In the genomic region with DNA sequence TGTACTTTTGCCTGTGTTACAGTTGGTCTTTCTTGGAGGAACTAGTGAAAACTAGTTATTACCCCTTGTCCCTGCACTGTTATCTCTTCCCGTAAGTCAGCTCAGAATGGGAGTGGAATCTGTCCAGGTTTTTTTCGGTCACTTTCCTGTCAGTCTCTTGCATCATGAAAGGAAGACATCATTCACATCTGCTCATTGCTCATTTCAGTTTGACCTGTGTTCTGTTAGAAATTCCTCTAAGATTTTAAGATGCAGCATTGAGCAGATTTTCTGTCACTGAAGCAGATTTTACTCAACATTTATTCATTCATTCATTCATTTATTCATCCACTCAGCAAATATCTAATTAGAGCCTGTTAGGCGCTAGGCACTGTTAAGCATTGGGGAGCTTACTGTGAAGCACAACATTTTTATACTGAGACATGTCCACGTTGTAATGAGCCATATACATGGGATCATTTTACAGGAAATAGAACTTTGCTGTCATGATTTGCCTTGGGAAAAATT, we compare ENCODE assay signal across 12 cellular contexts. TPM values are rescaled to one million over a fixed set of nuclear protein-coding genes. Genes with fewer than 3 reads are reported as not detected.
A peak's percentile ranks its signal among the peaks of the same experiment; 100 is the strongest.
DNase-seq lines count a peak whose midpoint lies in the region; ATAC-seq, FAIRE-seq and TF ChIP-seq lines count a peak whose summit lies in the region.
"Had no signal": no experiment of that assay in that cellular context is flagged by ENCODE, and none has a peak within 500 bp of the region (broad histone marks: within the 10 kb centered on the region; RNA-seq: fewer than 3 reads in every experiment).

No MANE protein-coding gene starts in this region.

- no peak for TF ChIP-seq RAD21 in A549 (conservative IDR thresholded peaks at IDR 0.05 in 1 of 2, IDR thresholded peaks at IDR 0.05 in 1 of 2)

- POLR2A ChIA-PET in A549 (lab: Yijun Ruan, JAX) = interaction anchor here (1.0 kb wide), 1 partner anchor 142 kb away, joined by 3 read pairs; no protein-coding TSS in a partner anchor
- POLR2A ChIA-PET in activated CD8-positive, alpha-beta T cell treated with anti-CD3 and anti-CD28 coated beads, Interleukin-2, amount 10 ng/mL, durations not matched to agents 7 days and 5 days (lab: Charles Lee) = interaction anchor here (2.2 to 2.6 kb wide), 2 partner anchors 33 to 133 kb away, joined by 9 to 11 read pairs; a partner anchor contains a TSS

- no peaks in the 10 kb centered on the region for H3K9me3 ChIP-seq in A549
- H3K9me3 ChIP-seq in body of pancreas = no peaks in the 10 kb centered on the region
- H3K9me3 ChIP-seq: prostate gland had no signal

- TF ChIP-seq EP300 in A549 (IDR thresholded peaks at IDR 0.05) = no peak

- peak overlapping the region; percentile 89 to 91 for H3K27ac ChIP-seq in A549
- peak overlapping the region; percentile 62 for H3K27ac ChIP-seq in foreskin keratinocyte
- no peak overlapping the region for H3K27ac ChIP-seq in body of pancreas
- H3K27ac ChIP-seq: prostate gland had no signal

- H3K4me1 Mint-ChIP-seq in HFFc6 (ENCODE audit: low read depth) = peaks cover 45% of the 10 kb centered on the region
- peaks cover 52% of the 10 kb centered on the region for H3K4me1 Mint-ChIP-seq in activated CD8-positive, alpha-beta T cell treated with anti-CD3 and anti-CD28 coated beads, Interleukin-2, amount 10 ng/mL, durations not matched to agents 7 days and 5 days (ENCODE audit: low read depth)

- no peaks in the 10 kb centered on the region for H3K9me3 Mint-ChIP-seq in HFFc6
- no peaks in the 10 kb centered on the region for H3K9me3 Mint-ChIP-seq in activated CD8-positive, alpha-beta T cell treated with anti-CD3 and anti-CD28 coated beads, Interleukin-2, amount 10 ng/mL, durations not matched to agents 7 days and 5 days (ENCODE audit: insufficient read depth)
- H3K9me3 Mint-ChIP-seq: IgD-negative memory B cell had no signal

- TF ChIP-seq CTCF in A549 (IDR thresholded peaks at IDR 0.05) (no peak), HFFc6 (IDR thresholded peaks at IDR 0.05) (no peak), foreskin keratinocyte (conservative IDR thresholded peaks at IDR 0.05) (no peak), body of pancreas (IDR thresholded peaks at IDR 0.05) (no peak)

- FAIRE-seq in A549 (lab: Jason Lieb, UNC) = no peak
- FAIRE-seq: islet of Langerhans had no signal

- H3K27me3 ChIP-seq in foreskin keratinocyte (no peaks in the 10 kb centered on the region), body of pancreas (no peaks in the 10 kb centered on the region)

- ATAC-seq in A549 (no peak), foreskin keratinocyte (peak; percentile 1), body of pancreas (no peak)
- no peak for ATAC-seq in activated CD8-positive, alpha-beta T cell treated with anti-CD3 and anti-CD28 coated beads, Interleukin-2, amount 10 ng/mL, durations not matched to agents 7 days and 5 days

- H3K27me3 Mint-ChIP-seq in HFFc6 (ENCODE audit: insufficient read depth) = no peaks in the 10 kb centered on the region; the same call in 1 of the 2 replicates
- no peaks in the 10 kb centered on the region for H3K27me3 Mint-ChIP-seq in activated CD8-positive, alpha-beta T cell treated with anti-CD3 and anti-CD28 coated beads, Interleukin-2, amount 10 ng/mL, durations not matched to agents 7 days and 5 days (ENCODE audit: low read depth)
- H3K27me3 Mint-ChIP-seq: IgD-negative memory B cell had no signal

- intact Hi-C loops in body of pancreas (cut with DNase I) = no loop called here

- H3K36me3 ChIP-seq in body of pancreas (replicated peaks in 1 of 2; ENCODE audit: insufficient read depth in 1 of 2, low read depth in 2 of 2) = peaks cover 2 to 7% of the 10 kb centered on the region in 2 donors
- H3K36me3 ChIP-seq: prostate gland had no signal

- peak overlapping the region; percentile 94 for H3K4me2 ChIP-seq in A549

- peaks cover 25% of the 10 kb centered on the region for H3K36me3 Mint-ChIP-seq in HFFc6 (ENCODE audit: low read depth)
- H3K36me3 Mint-ChIP-seq in activated CD8-positive, alpha-beta T cell treated with anti-CD3 and anti-CD28 coated beads, Interleukin-2, amount 10 ng/mL, durations not matched to agents 7 days and 5 days (ENCODE audit: low read depth) = peaks cover 77% of the 10 kb centered on the region

- H3K27ac Mint-ChIP-seq in HFFc6 = peak overlapping the region; percentile 58
- H3K27ac Mint-ChIP-seq in activated CD8-positive, alpha-beta T cell treated with anti-CD3 and anti-CD28 coated beads, Interleukin-2, amount 10 ng/mL, durations not matched to agents 7 days and 5 days = peak overlapping the region; percentile 75
- H3K27ac Mint-ChIP-seq: IgD-negative memory B cell had no signal

- no peak overlapping the region for H3K4me3 Mint-ChIP-seq in HFFc6
- H3K4me3 Mint-ChIP-seq in activated CD8-positive, alpha-beta T cell treated with anti-CD3 and anti-CD28 coated beads, Interleukin-2, amount 10 ng/mL, durations not matched to agents 7 days and 5 days = no peak overlapping the region
- H3K4me3 Mint-ChIP-seq: IgD-negative memory B cell had no signal

- CTCF ChIA-PET in A549 (lab: Yijun Ruan, JAX) = interaction anchor here (0.8 to 14.7 kb wide), 4 partner anchors 23 to 65 kb away, joined by 3 to 148 read pairs (median 5); a partner anchor contains a TSS
- CTCF ChIA-PET in activated CD8-positive, alpha-beta T cell treated with anti-CD3 and anti-CD28 coated beads, Interleukin-2, amount 10 ng/mL, durations not matched to agents 7 days and 5 days (lab: Charles Lee) = interaction anchor here (0.7 to 6.5 kb wide), 9 partner anchors 17 to 132 kb away, joined by 3 to 46 read pairs (median 4); a partner anchor contains a TSS

- TF ChIP-seq POLR2A in A549 (IDR thresholded peaks at IDR 0.05; ENCODE audit: low read length) (no peak), body of pancreas (IDR thresholded peaks at IDR 0.05) (no peak)

- WGBS in A549 (ENCODE audit: missing lambda C conversion rate) = 33% methylated on average over 4 of the region's 4 CpGs
- 43 to 70% methylated on average over 4 of the region's 4 CpGs for WGBS in body of pancreas, 2 donors

- H3K4me3 ChIP-seq in A549 (peak overlapping the region; percentile 66), body of pancreas (no peak overlapping the region)
- H3K4me3 ChIP-seq: prostate gland had no signal

- peaks cover 83% of the 10 kb centered on the region for H3K4me1 ChIP-seq in A549
- peaks cover 31% of the 10 kb centered on the region for H3K4me1 ChIP-seq in foreskin keratinocyte
- H3K4me1 ChIP-seq in body of pancreas = peaks cover 21% of the 10 kb centered on the region
- H3K4me1 ChIP-seq: prostate gland had no signal

- DNase-seq in A549 (ENCODE audit: low read depth in 1 of 2, low spot score in 1 of 2) = no peak
- no peak for DNase-seq in HFFc6
- no peak for DNase-seq in activated CD8-positive, alpha-beta T cell treated with anti-CD3 and anti-CD28 coated beads, Interleukin-2, amount 10 ng/mL, durations not matched to agents 7 days and 5 days
- no peak for DNase-seq in foreskin keratinocyte
- no peak for DNase-seq in body of pancreas
- DNase-seq in middle frontal gyrus (ENCODE audit: extremely low spot score, low spot score) = no peak
- DNase-seq in HK-2 (ENCODE audit: unreplicated experiment) = no peak
- DNase-seq in foreskin melanocyte = no peak
- DNase-seq: activated effector memory CD4-positive, alpha-beta T cell treated with anti-CD3 and anti-CD28 coated beads, Interleukin-2, amount 50 U/mL, for 16 hours had no signal

TF ChIP-seq in A549, 52 proteins besides CTCF, POLR2A, EP300 and RAD21:
- TF ChIP-seq POLR2AphosphoS2 (conservative IDR thresholded peaks at IDR 0.05; ENCODE audit: low read length) (0 out of 2 replicates have a peak, but pooled peaks have one; percentile 30), TP53 (CRISPR knock-in tag; IDR thresholded peaks at IDR 0.05) (no peak), MAFK (IDR thresholded peaks at IDR 0.05; ENCODE audit: partially characterized antibody) (peak; percentile 79)
TF ChIP-seq in A549: peak in this region for 2.

RNA-seq across cellular contexts. Expression of a gene that starts 33.1 kb away (rescaled TPM):
- 4.7 and 7.2 TPM in 2 replicates for polyA plus RNA-seq in A549 (2011; rRNA removed)
- polyA plus RNA-seq in A549 (2012; cell fraction: cytosol; rRNA removed) = 2.1 and 2.9 TPM in 2 replicates
- 1.1 and 1.9 TPM in 2 replicates for polyA plus RNA-seq in A549 (2012; cell fraction: nucleus; rRNA removed)
- polyA plus RNA-seq in A549 (2017; fragmentation: RNase III; extraction: RNeasy Plus Mini Kit Qiagen cat#74134 plus additional on column Dnase treatment) = 13.0 to 13.8 TPM (median 13.5 TPM) in 3 replicates
- polyA minus RNA-seq in A549 (2011; rRNA and poly(A)+ RNA removed) = 1.5 and 1.6 TPM in 2 replicates
- 10 to 100 TPM; 11.0 to 14.4 (median 12.3) TPM for total RNA-seq in HFFc6 (2021; fragmentation: NEBNext Ultra II Directional; extraction: Animal tissue kit (Norgen Biotek cat#: 25700))
- 1 to 10 TPM; 8.0 to 9.1 TPM for total RNA-seq in activated CD8-positive, alpha-beta T cell treated with anti-CD3 and anti-CD28 coated beads, Interleukin-2, amount 10 ng/mL, durations not matched to agents 7 days and 5 days
- 9.7 and 10.0 TPM in 2 replicates for total RNA-seq in foreskin keratinocyte
- 4.5 and 5.5 TPM in 2 replicates for polyA plus RNA-seq in foreskin keratinocyte
- 10 to 100 TPM in 1 of 2 donors, 1 to 10 TPM in 1; 8.8 to 14.5 TPM for total RNA-seq in body of pancreas

Comparison
In these comparisons a context has a peak if more than half of its experiments do, and no peak if none do; other contexts are left out.
1. H3K27ac ChIP-seq: peak in A549 (2 of 2) and foreskin keratinocyte (single experiment); none in body of pancreas (0 of 4).